In genomic region chr13:51619614-51620013, GRCh38 we compare ENCODE assay signal across 11 cellular contexts. TPM values are rescaled to one million over a fixed set of nuclear protein-coding genes. Genes with fewer than 3 reads are reported as not detected.
DNase-seq lines count a peak whose midpoint lies in the region; ATAC-seq, FAIRE-seq and TF ChIP-seq lines count a peak whose summit lies in the region.
"Had no signal": no experiment of that assay in that cellular context is flagged by ENCODE, and none has a peak within 500 bp of the region (broad histone marks: within the 10 kb centered on the region; RNA-seq: fewer than 3 reads in every experiment).

No MANE protein-coding gene starts in this region.

- H3K36me3 ChIP-seq in keratinocyte (ENCODE audit: control insufficient read depth in 2 of 2, extremely low read depth in 1 of 2, insufficient read depth in 2 of 2, low read length in 2 of 2): peaks cover 0 to 5% of the 10 kb centered on the region in 2 experiments
- no peaks in the 10 kb centered on the region for H3K36me3 ChIP-seq in HAP-1 (replicated peaks)
- H3K36me3 ChIP-seq: Peyer's patch, prostate gland had no signal

- dilution Hi-C loops in keratinocyte (cut with MboI; ENCODE audit: extremely low pct_ligation_motif_present, low sequenced_read_pairs): no loop called here

- DNase-seq in AG09319 (ENCODE audit: extremely low read depth, low read depth): peak; percentile 42
- peak; percentile 18 for DNase-seq in astrocyte of the cerebellum (ENCODE audit: low read depth)
- DNase-seq in keratinocyte (ENCODE audit: low read depth, low spot score): no peak
- no peak for DNase-seq in ecto neural progenitor cell (ENCODE audit: low spot score)
- no peak for DNase-seq in effector CD4-positive, alpha-beta T cell
- DNase-seq in HAP-1 (ENCODE audit: low spot score in 2 of 2): no peak
- no peak for DNase-seq in NK-92 (lab: John Stamatoyannopoulos, UW; ENCODE audit: unreplicated experiment)
- DNase-seq: activated effector memory CD4-positive, alpha-beta T cell treated with Interleukin-2 at 50 U/mL for 16 hours; Peyer's patch had no signal

- peaks cover 82% of the 10 kb centered on the region for H3K79me2 ChIP-seq in keratinocyte (ENCODE audit: control insufficient read depth, insufficient read depth, low read length)

- no peaks in the 10 kb centered on the region for H3K9me1 ChIP-seq in keratinocyte (ENCODE audit: control insufficient read depth, extremely low read depth, insufficient read depth, low read length)

- H3K27me3 ChIP-seq in keratinocyte (ENCODE audit: control insufficient read depth, extremely low read depth, insufficient read depth, low read length) (no peaks in the 10 kb centered on the region), HAP-1 (ENCODE audit: low read depth) (no peaks in the 10 kb centered on the region)
- H3K27me3 ChIP-seq: Peyer's patch had no signal

- H3K9me3 ChIP-seq in keratinocyte (ENCODE audit: control insufficient read depth, low read depth, low read length) (no peaks in the 10 kb centered on the region), HAP-1 (no peaks in the 10 kb centered on the region)
- H3K9me3 ChIP-seq: Peyer's patch, prostate gland had no signal

- no peaks in the 10 kb centered on the region for H4K20me1 ChIP-seq in keratinocyte (ENCODE audit: control insufficient read depth, extremely low read depth, insufficient read depth, low read length)

- peak overlapping the region; percentile 54 for H3K27ac ChIP-seq in keratinocyte (ENCODE audit: control insufficient read depth, insufficient read depth, low read length)
- H3K27ac ChIP-seq: Peyer's patch had no signal

- no peak overlapping the region for H2AFZ ChIP-seq in keratinocyte (ENCODE audit: control insufficient read depth, low read length)

- FAIRE-seq in keratinocyte (lab: Jason Lieb, UNC): peak; percentile 84

- H3K9ac ChIP-seq in keratinocyte (ENCODE audit: control insufficient read depth, extremely low read depth, insufficient read depth, low read length): no peak overlapping the region

- peaks cover 18% of the 10 kb centered on the region for H3K4me1 ChIP-seq in keratinocyte (ENCODE audit: control insufficient read depth, extremely low read depth, insufficient read depth, low read length)
- no peaks in the 10 kb centered on the region for H3K4me1 ChIP-seq in HAP-1
- H3K4me1 ChIP-seq: Peyer's patch, prostate gland had no signal

- H3K4me2 ChIP-seq in keratinocyte (ENCODE audit: control insufficient read depth, extremely low read depth, insufficient read depth, low read depth, low read length): no peak overlapping the region

- in situ Hi-C loops in astrocyte of the cerebellum (cut with HindIII; ENCODE audit: low sequenced_read_pairs): loop anchor here (10.0 kb wide), 1 partner anchor 105 kb away; no protein-coding TSS in a partner anchor
- in situ Hi-C loops in HAP-1 (cut with MboI; ENCODE audit: low sequenced_read_pairs): no loop called here

- TF ChIP-seq CTCF in AG09319 (IDR thresholded peaks at IDR 0.05; ENCODE audit: low read depth, low read length) (no peak), astrocyte of the cerebellum (IDR thresholded peaks at IDR 0.05; ENCODE audit: low read depth, low read length, missing control alignments) (no peak), keratinocyte (optimal IDR thresholded peaks at IDR 0.05 in 1 of 3, IDR thresholded peaks at IDR 0.05 in 1 of 3, conservative IDR thresholded peaks at IDR 0.05 in 1 of 3; ENCODE audit: extremely low read depth in 1 of 3, insufficient read depth in 2 of 3, low read length in 3 of 3) (no peak)

- H3K4me3 ChIP-seq in astrocyte of the cerebellum (ENCODE audit: low read depth, low read length) (no peak overlapping the region), keratinocyte (ENCODE audit: control insufficient read depth in 2 of 3, extremely low read depth in 1 of 3, insufficient read depth in 2 of 3, low read depth in 1 of 3, low read length in 3 of 3) (no peak overlapping the region), HAP-1 (no peak overlapping the region)
- H3K4me3 ChIP-seq: Peyer's patch, prostate gland had no signal

- ATAC-seq in GM21360 (IDR thresholded peaks at IDR 0.05; ENCODE audit: unreplicated experiment): peak; percentile 45

RNA-seq across cellular contexts. Expression of gene WDFY2, which starts 35.4 kb away (rescaled TPM):
- 12.7 to 18.6 TPM (median 17.0 TPM) in 3 replicates for polyA plus RNA-seq in keratinocyte
- 17.6 TPM for polyA plus RNA-seq in keratinocyte (2011; ENCODE audit: low read depth)
- polyA plus RNA-seq in keratinocyte (2011; cell fraction: cytosol; rRNA removed): 8.4 and 9.9 TPM in 2 replicates
- polyA plus RNA-seq in keratinocyte (2011; cell fraction: nucleus; rRNA removed): 39.7 and 42.2 TPM in 2 replicates
- polyA plus RNA-seq in keratinocyte (2012; ENCODE audit: low replicate concordance): 13.8 and 14.0 TPM in 2 replicates
- 24.8 to 50.3 TPM (median 36.8 TPM) in 3 replicates for polyA minus RNA-seq in keratinocyte
- 14.0 TPM for polyA minus RNA-seq in keratinocyte (2011; cell fraction: cytosol; rRNA and poly(A)+ RNA removed)
- polyA minus RNA-seq in keratinocyte (2011; cell fraction: nucleus; rRNA and poly(A)+ RNA removed): 40.6 and 81.8 TPM in 2 replicates

Comparison
In these comparisons a context has a peak if more than half of its experiments do, and no peak if none do; other contexts are left out.
1. DNase-seq: peak in AG09319 (single experiment) and astrocyte of the cerebellum (single experiment); none in keratinocyte (single experiment), ecto neural progenitor cell (single experiment), effector CD4-positive, alpha-beta T cell (single experiment), HAP-1 (0 of 2) and NK-92 (single experiment).